Comparison of ENCODE assay signal across 11 cellular contexts in the genomic region with DNA sequence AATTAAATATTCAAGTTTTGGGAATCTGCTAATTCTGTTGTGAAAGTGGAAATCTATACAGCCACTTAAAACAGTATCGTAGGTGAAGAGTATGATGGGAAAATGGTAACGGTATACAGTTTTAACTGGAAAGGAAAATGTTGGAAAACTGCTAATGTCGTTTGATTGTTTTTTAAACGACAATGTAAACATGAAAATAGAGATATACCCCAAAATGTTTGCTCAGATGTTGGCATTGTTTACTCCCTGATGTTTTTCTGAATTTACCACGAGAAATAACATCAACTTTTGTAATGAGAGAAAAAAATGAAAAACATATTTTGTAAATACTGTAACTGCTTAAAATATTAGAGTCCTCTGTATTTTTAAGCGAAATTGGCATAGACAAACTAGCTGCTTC. TPM values are rescaled to one million over a fixed set of nuclear protein-coding genes. Genes with fewer than 3 reads are reported as not detected.
DNase-seq lines count a peak whose midpoint lies in the region; ATAC-seq and TF ChIP-seq lines count a peak whose summit lies in the region.
"Had no signal": no experiment of that assay in that cellular context is flagged by ENCODE, and none has a peak within 500 bp of the region (broad histone marks: within the 10 kb centered on the region; RNA-seq: fewer than 3 reads in every experiment).

No MANE protein-coding gene starts in this region.

- H3K36me3 Mint-ChIP-seq in activated naive CD8-positive, alpha-beta T cell: peaks cover 7% of the 10 kb centered on the region
- H3K36me3 Mint-ChIP-seq in memory B cell: peaks cover 4% of the 10 kb centered on the region

- no peak for TF ChIP-seq POLR2A in HCT116 (IDR thresholded peaks at IDR 0.05; ENCODE audit: borderline replicate concordance, extremely low read depth, insufficient read depth, insufficient read length)

- no peaks in the 10 kb centered on the region for H3K27me3 ChIP-seq in HCT116 (ENCODE audit: insufficient read depth, low read length)

- ATAC-seq in HCT116: no peak
- no peak for ATAC-seq in memory B cell (ENCODE audit: low read depth)
- no peak for ATAC-seq in HG02884 (IDR thresholded peaks at IDR 0.05; ENCODE audit: unreplicated experiment)
- no peak for ATAC-seq in HG03520 (IDR thresholded peaks at IDR 0.05; ENCODE audit: unreplicated experiment)
- ATAC-seq in GM19467 (IDR thresholded peaks at IDR 0.05; ENCODE audit: unreplicated experiment): no peak

- H3K27me3 Mint-ChIP-seq in activated naive CD8-positive, alpha-beta T cell: no peaks in the 10 kb centered on the region
- H3K27me3 Mint-ChIP-seq in memory B cell: no peaks in the 10 kb centered on the region

- H3K4me3 Mint-ChIP-seq in activated naive CD8-positive, alpha-beta T cell: peak overlapping the region; percentile 99
- peak overlapping the region; percentile 28 for H3K4me3 Mint-ChIP-seq in memory B cell

- no peak overlapping the region for H3K27ac ChIP-seq in HCT116 (ENCODE audit: low read depth, low read length)

- no peaks in the 10 kb centered on the region for H3K9me3 Mint-ChIP-seq in activated naive CD8-positive, alpha-beta T cell (ENCODE audit: low read depth)
- no peaks in the 10 kb centered on the region for H3K9me3 Mint-ChIP-seq in memory B cell

- H3K27ac Mint-ChIP-seq in activated naive CD8-positive, alpha-beta T cell: peak overlapping the region; percentile 46
- H3K27ac Mint-ChIP-seq in memory B cell: peak overlapping the region; percentile 98

- CTCF ChIA-PET in AG04449 (lab: Yijun Ruan, JAX) (interaction anchor here (1.6 kb wide), 1 partner anchor 46 kb away, joined by 3 read pairs; a partner anchor contains a TSS), HCT116 (lab: Charles Lee) (no interaction called here)

- no peak for TF ChIP-seq CTCF in AG04449 (IDR thresholded peaks at IDR 0.05; ENCODE audit: insufficient read depth, low read length, missing control alignments)
- TF ChIP-seq CTCF in HCT116 (IDR thresholded peaks at IDR 0.05 in 2 of 3, conservative IDR thresholded peaks at IDR 0.05 in 1 of 3; ENCODE audit: borderline replicate concordance in 1 of 3, insufficient read depth in 1 of 3, low read depth in 2 of 3, low read length in 2 of 3): no peak

- POLR2A ChIA-PET in AG04449 (lab: Yijun Ruan, JAX): no interaction called here
- POLR2A ChIA-PET in HCT116 (lab: Charles Lee): no interaction called here

- H3K79me2 ChIP-seq in HCT116 (ENCODE audit: insufficient read depth, low read length): peaks cover 77% of the 10 kb centered on the region

- RAD21 ChIA-PET in HCT116 (lab: Charles Lee; ENCODE audit: low non-redundant PET in 1 of 2, low total read pairs in 2 of 2, uncharacterized antibody in 2 of 2, unreplicated experiment in 2 of 2): no interaction called here

- no peak for TF ChIP-seq RAD21 in HCT116 (IDR thresholded peaks at IDR 0.05; ENCODE audit: low read depth)

- no peak overlapping the region for H2AFZ ChIP-seq in HCT116 (ENCODE audit: low read depth, low read length, poor library complexity, severe bottlenecking)

- no peaks in the 10 kb centered on the region for H3K9me3 ChIP-seq in HCT116 (ENCODE audit: control insufficient read depth in 1 of 2, insufficient read depth in 1 of 2, low read depth in 1 of 2, low read length in 2 of 2)

- H3K9ac ChIP-seq in HCT116 (ENCODE audit: low read length): no peak overlapping the region

- H3K9me2 ChIP-seq in HCT116 (ENCODE audit: insufficient read depth): no peaks in the 10 kb centered on the region

- peak overlapping the region; percentile 85; the same call in 1 of the 2 replicates for H3K4me3 ChIP-seq in AG04449 (ENCODE audit: low read depth, low read length)
- no peak overlapping the region for H3K4me3 ChIP-seq in HCT116 (replicated peaks in 1 of 2; ENCODE audit: low read depth in 1 of 2, low read length in 2 of 2)

- peaks cover 55% of the 10 kb centered on the region for H3K4me1 Mint-ChIP-seq in activated naive CD8-positive, alpha-beta T cell (ENCODE audit: low read depth)
- peaks cover 46% of the 10 kb centered on the region for H3K4me1 Mint-ChIP-seq in memory B cell

- H4K20me1 ChIP-seq in HCT116 (ENCODE audit: insufficient read depth): peaks cover 53% of the 10 kb centered on the region; the same call in 1 of the 2 replicates

- H3K4me1 ChIP-seq in HCT116 (ENCODE audit: control insufficient read depth in 1 of 2, insufficient read depth in 2 of 2, low read length in 2 of 2): peaks cover 27 to 51% of the 10 kb centered on the region in 2 experiments

- H3K4me2 ChIP-seq in HCT116 (ENCODE audit: low read length): peak overlapping the region; percentile 20; the same call in 1 of the 2 replicates

- DNase-seq in AG04449 (ENCODE audit: low read depth, low spot score) (no peak), HCT116 (ENCODE audit: low read depth, low spot score) (no peak), memory B cell (ENCODE audit: low spot score in 2 of 2) (no peak)
- no peak for DNase-seq in activated effector memory CD4-positive, alpha-beta T cell treated with Interleukin-2 at 50 U/mL for 16 hours
- DNase-seq: cerebellar nuclear complex, DMS153, KBM-7 had no signal

- BruUV-seq in HCT116 (replicated peaks; lab: Mats Ljungman, UMichigan): no TSS peak

- peaks cover 0 to 6% of the 10 kb centered on the region in 2 experiments; a peak in 3 of 4 replicates for H3K36me3 ChIP-seq in HCT116 (ENCODE audit: control insufficient read depth in 1 of 2, insufficient read depth in 2 of 2, low read length in 2 of 2)

- intact Hi-C loops in HCT116 (cut with micrococcal nuclease): no loop called here

TF ChIP-seq in HCT116, 20 proteins besides CTCF, POLR2A, EP300 and RAD21:
- TF ChIP-seq CBX3 (IDR thresholded peaks at IDR 0.05; ENCODE audit: low read depth): no peak
- TF ChIP-seq CEBPB (IDR thresholded peaks at IDR 0.05; ENCODE audit: low read depth): no peak
- TF ChIP-seq, protein P1, sequence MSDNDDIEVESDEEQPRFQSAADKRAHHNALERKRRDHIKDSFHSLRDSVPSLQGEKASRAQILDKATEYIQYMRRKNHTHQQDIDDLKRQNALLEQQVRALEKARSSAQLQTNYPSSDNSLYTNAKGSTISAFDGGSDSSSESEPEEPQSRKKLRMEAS (IDR thresholded peaks at IDR 0.05): no peak
- TF ChIP-seq POLR2AphosphoS5 (IDR thresholded peaks at IDR 0.05; ENCODE audit: low read depth, low read length): no peak
- TF ChIP-seq EGR1 (IDR thresholded peaks at IDR 0.05; ENCODE audit: low read depth): no peak
- TF ChIP-seq EZH2phosphoT487 (IDR thresholded peaks at IDR 0.05; ENCODE audit: borderline replicate concordance): no peak
- TF ChIP-seq, protein P2, sequence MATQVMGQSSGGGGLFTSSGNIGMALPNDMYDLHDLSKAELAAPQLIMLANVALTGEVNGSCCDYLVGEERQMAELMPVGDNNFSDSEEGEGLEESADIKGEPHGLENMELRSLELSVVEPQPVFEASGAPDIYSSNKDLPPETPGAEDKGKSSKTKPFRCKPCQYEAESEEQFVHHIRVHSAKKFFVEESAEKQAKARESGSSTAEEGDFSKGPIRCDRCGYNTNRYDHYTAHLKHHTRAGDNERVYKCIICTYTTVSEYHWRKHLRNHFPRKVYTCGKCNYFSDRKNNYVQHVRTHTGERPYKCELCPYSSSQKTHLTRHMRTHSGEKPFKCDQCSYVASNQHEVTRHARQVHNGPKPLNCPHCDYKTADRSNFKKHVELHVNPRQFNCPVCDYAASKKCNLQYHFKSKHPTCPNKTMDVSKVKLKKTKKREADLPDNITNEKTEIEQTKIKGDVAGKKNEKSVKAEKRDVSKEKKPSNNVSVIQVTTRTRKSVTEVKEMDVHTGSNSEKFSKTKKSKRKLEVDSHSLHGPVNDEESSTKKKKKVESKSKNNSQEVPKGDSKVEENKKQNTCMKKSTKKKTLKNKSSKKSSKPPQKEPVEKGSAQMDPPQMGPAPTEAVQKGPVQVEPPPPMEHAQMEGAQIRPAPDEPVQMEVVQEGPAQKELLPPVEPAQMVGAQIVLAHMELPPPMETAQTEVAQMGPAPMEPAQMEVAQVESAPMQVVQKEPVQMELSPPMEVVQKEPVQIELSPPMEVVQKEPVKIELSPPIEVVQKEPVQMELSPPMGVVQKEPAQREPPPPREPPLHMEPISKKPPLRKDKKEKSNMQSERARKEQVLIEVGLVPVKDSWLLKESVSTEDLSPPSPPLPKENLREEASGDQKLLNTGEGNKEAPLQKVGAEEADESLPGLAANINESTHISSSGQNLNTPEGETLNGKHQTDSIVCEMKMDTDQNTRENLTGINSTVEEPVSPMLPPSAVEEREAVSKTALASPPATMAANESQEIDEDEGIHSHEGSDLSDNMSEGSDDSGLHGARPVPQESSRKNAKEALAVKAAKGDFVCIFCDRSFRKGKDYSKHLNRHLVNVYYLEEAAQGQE (IDR thresholded peaks at IDR 0.05; ENCODE audit: low read depth): no peak
- TF ChIP-seq SRF (IDR thresholded peaks at IDR 0.05; ENCODE audit: low read depth): no peak
- TF ChIP-seq EZH2 (IDR thresholded peaks at IDR 0.05): no peak
- TF ChIP-seq JUND (IDR thresholded peaks at IDR 0.05): no peak
- TF ChIP-seq TCF7L2 (IDR thresholded peaks at IDR 0.05; ENCODE audit: borderline replicate concordance, extremely low read depth, insufficient read depth, insufficient read length): no peak

RNA-seq across cellular contexts. Expression of a gene that starts 2.7 kb away (rescaled TPM):
- 123 TPM for total RNA-seq in HCT116 (2021; ENCODE audit: unreplicated experiment)
- polyA plus RNA-seq in HCT116 (2012): 64.6 and 94.3 TPM in 2 replicates

RNA-seq across cellular contexts. Expression of a gene that starts 45.5 kb away (rescaled TPM):
- total RNA-seq in HCT116 (2021; ENCODE audit: unreplicated experiment): 108 TPM
- polyA plus RNA-seq in HCT116 (2012): 84.6 and 88.0 TPM in 2 replicates
